ENCODE assay signal across 20 cellular contexts in the genomic region with DNA sequence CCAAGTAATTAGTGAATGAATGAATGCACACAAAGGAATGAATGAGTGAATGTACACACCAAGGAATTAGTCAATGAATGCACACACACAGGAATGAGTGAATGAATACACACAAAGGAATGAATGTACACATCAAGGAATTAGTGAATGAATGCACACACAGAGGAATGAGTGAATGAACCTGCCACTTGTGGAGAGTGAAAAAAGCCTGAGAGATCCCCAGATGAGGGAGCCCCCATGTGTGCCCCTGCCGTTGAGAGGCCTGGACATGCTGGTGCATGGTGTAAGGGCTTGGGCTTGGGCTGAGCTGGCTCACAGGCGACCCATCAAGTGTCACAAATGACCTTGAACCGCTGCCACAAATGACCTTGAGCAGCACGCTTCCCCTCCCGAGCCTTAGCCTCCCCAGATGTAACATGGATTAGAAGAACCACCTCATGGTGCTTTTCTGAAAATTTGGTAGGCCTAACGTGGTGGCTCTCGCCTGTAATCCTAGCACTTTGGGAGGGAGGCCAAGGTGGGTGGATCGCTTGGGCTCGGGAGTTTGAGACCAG. TPM values are rescaled to one million over a fixed set of nuclear protein-coding genes. Genes with fewer than 3 reads are reported as not detected.
DNase-seq lines count a peak whose midpoint lies in the region; ATAC-seq and TF ChIP-seq lines count a peak whose summit lies in the region.
"Had no signal": no experiment of that assay in that cellular context is flagged by ENCODE, and none has a peak within 500 bp of the region (broad histone marks: within the 10 kb centered on the region; RNA-seq: fewer than 3 reads in every experiment).

No MANE protein-coding gene starts in this region.

- peaks cover 29% of the 10 kb centered on the region for H3K4me1 Mint-ChIP-seq in nephron progenitor cell

- no peak overlapping the region for H3K4me3 Mint-ChIP-seq in nephron progenitor cell
- H3K4me3 Mint-ChIP-seq: HFFc6 had no signal

- H2AFZ ChIP-seq in OCI-LY7 (ENCODE audit: low read length): no peak overlapping the region
- H2AFZ ChIP-seq: PC-9 had no signal

- TF ChIP-seq CTCF in OCI-LY7 (conservative IDR thresholded peaks at IDR 0.05; ENCODE audit: low read length) (no peak), nephron progenitor cell (IDR thresholded peaks at IDR 0.05) (no peak)

- no peak overlapping the region for H3K4me3 ChIP-seq in BLaER1
- H3K4me3 ChIP-seq in OCI-LY7 (ENCODE audit: low read depth, low read length, poor library complexity, severe bottlenecking): no peak overlapping the region
- H3K4me3 ChIP-seq: PC-9, SJSA1 had no signal

- CTCF ChIA-PET in OCI-LY7 (lab: Charles Lee; ENCODE audit: unreplicated experiment): no interaction called here

- DNase-seq in D341Med (ENCODE audit: low spot score) (peak; percentile 34), OCI-LY7 (ENCODE audit: low spot score) (no peak), nephron progenitor cell (no peak), NCI-H774 (lab: John Stamatoyannopoulos, UW) (no peak), anterior cingulate cortex (lab: John Stamatoyannopoulos, UW) (no peak), OCI-M2 (lab: John Stamatoyannopoulos, UW; ENCODE audit: unreplicated experiment) (no peak)
- DNase-seq: AML-193, DMS 273 treated with DMSO at 0.1 percent for 48 hours, GDM1, GOT3, HFFc6, KG1, MV-4-11, NCI-H1436, PC-9, SW 1271, T-helper 2 cell had no signal

- peak overlapping the region; percentile 90 for H3K27ac Mint-ChIP-seq in nephron progenitor cell
- H3K27ac Mint-ChIP-seq: HFFc6 had no signal

- peak overlapping the region; percentile 20; the same call in 1 of the 2 replicates for H3K4me2 ChIP-seq in BLaER1
- peak overlapping the region; percentile 28; the same call in 1 of the 2 replicates for H3K4me2 ChIP-seq in OCI-LY7 (ENCODE audit: low read length)
- H3K4me2 ChIP-seq: PC-9 had no signal

- no peak overlapping the region for H3K27ac ChIP-seq in BLaER1
- no peak overlapping the region for H3K27ac ChIP-seq in OCI-LY7 (ENCODE audit: low read depth, low read length, poor library complexity, severe bottlenecking)
- H3K27ac ChIP-seq: PC-9, SJSA1 had no signal

- H3K9me2 ChIP-seq in OCI-LY7 (ENCODE audit: insufficient read depth, low read length): no peaks in the 10 kb centered on the region

- peaks cover 47% of the 10 kb centered on the region for H3K36me3 Mint-ChIP-seq in nephron progenitor cell (ENCODE audit: low read depth)

- peaks cover 40% of the 10 kb centered on the region; the same call in 1 of the 2 replicates for H3K36me3 ChIP-seq in BLaER1
- no peaks in the 10 kb centered on the region for H3K36me3 ChIP-seq in OCI-LY7 (ENCODE audit: insufficient read depth, low read length)

- no peak for ATAC-seq in GM18520 (IDR thresholded peaks at IDR 0.05; ENCODE audit: unreplicated experiment)

- H4K20me1 ChIP-seq in BLaER1 (peaks cover 99% of the 10 kb centered on the region), OCI-LY7 (ENCODE audit: insufficient read depth, low read length) (no peaks in the 10 kb centered on the region)

- POLR2A ChIA-PET in OCI-LY7 (lab: Charles Lee): no interaction called here

- H3K9me3 ChIP-seq in BLaER1 (no peaks in the 10 kb centered on the region), OCI-LY7 (ENCODE audit: low read length) (no peaks in the 10 kb centered on the region)
- H3K9me3 ChIP-seq: SJSA1 had no signal

- no peaks in the 10 kb centered on the region for H3K27me3 ChIP-seq in BLaER1
- H3K27me3 ChIP-seq: SJSA1 had no signal

- H3K79me2 ChIP-seq in OCI-LY7 (ENCODE audit: insufficient read depth, low read depth, low read length): no peaks in the 10 kb centered on the region

- intact Hi-C loops in OCI-LY7 (cut with micrococcal nuclease; ENCODE audit: unreplicated experiment): no loop called here

- H3K27me3 Mint-ChIP-seq in nephron progenitor cell (ENCODE audit: low read depth, poor library complexity): peaks cover 4% of the 10 kb centered on the region

- no TSS peak for BruUV-seq in OCI-LY7 (replicated peaks; lab: Mats Ljungman, UMichigan)

- no peak overlapping the region for H3K9ac ChIP-seq in BLaER1

- H3K9me3 Mint-ChIP-seq in nephron progenitor cell: no peaks in the 10 kb centered on the region
- H3K9me3 Mint-ChIP-seq: HFFc6 had no signal

- H3K4me1 ChIP-seq in BLaER1: peaks cover 31% of the 10 kb centered on the region
- peaks cover 13% of the 10 kb centered on the region for H3K4me1 ChIP-seq in OCI-LY7 (ENCODE audit: insufficient read depth, low read length, poor library complexity, severe bottlenecking)

RNA-seq across cellular contexts. Expression of a gene that starts 46.2 kb away (rescaled TPM):
- 4.2 and 4.4 TPM in 2 replicates for total RNA-seq in OCI-LY7 (2014; rRNA removed; shearing (Covaris generic))
- 29.7 and 34.3 TPM in 2 replicates for total RNA-seq in OCI-LY7 (2022)
